In genomic region chr16:74320707-74321106, GRCh38 we compare ENCODE assay signal across 23 cellular contexts.
DNase-seq lines count a peak whose midpoint lies in the region; ATAC-seq lines count a peak whose summit lies in the region.
"Had no signal": no experiment of that assay in that cellular context is flagged by ENCODE, and none has a peak within 500 bp of the region (broad histone marks: within the 10 kb centered on the region; RNA-seq: fewer than 3 reads in every experiment).

No MANE protein-coding gene starts in this region.

- H3K4me1 ChIP-seq in subcutaneous abdominal adipose tissue (ENCODE audit: control insufficient read depth in 5 of 5, insufficient read depth in 5 of 5, low read length in 5 of 5): peaks cover 8 to 19% (median 13%) of the 10 kb centered on the region in 5 donors

- H3K4me3 ChIP-seq in subcutaneous abdominal adipose tissue (ENCODE audit: low read depth in 1 of 5, low read length in 5 of 5): no peak overlapping the region
- H3K4me3 ChIP-seq: GM23338 had no signal

- peak; percentile 40 for DNase-seq in NCI-H1105 treated with DMSO at 0.1 percent for 48 hours (lab: John Stamatoyannopoulos, UW)
- peak; percentile 73 for DNase-seq in cerebellar cortex (ENCODE audit: low spot score)
- DNase-seq in medulla oblongata (ENCODE audit: extremely low spot score): peak; percentile 40
- DNase-seq in epidermal melanocyte (ENCODE audit: insufficient read length, low spot score): no peak
- DNase-seq in activated T-cell treated with anti-CD3 and anti-CD28 coated beads for 4 hours: no peak
- DNase-seq: activated CD4-positive, alpha-beta memory T cell treated with anti-CD3 and anti-CD28 coated beads, Interleukin-2, amount 10 ng/mL, durations not matched to agents 7 days and 5 days; activated CD4-positive, alpha-beta T cell treated with anti-CD3 and anti-CD28 coated beads for 1 hour; Calu3; natural killer cell; NCI-H1930; NCI-H345; NCI-H82; OCI-M1; retina; stimulated activated CD4-positive, alpha-beta T cell treated with anti-CD3 and anti-CD28 coated beads, Interleukin-12 subunit alpha, Interleukin-12 subunit beta, amount 100 ng/mL, for 4 hours; stimulated activated CD4-positive, alpha-beta T cell treated with anti-CD3 and anti-CD28 coated beads, Interleukin-4, amount 100 ng/mL, for 1 hour; T-helper 17 cell had no signal

- peak overlapping the region; percentile 54 for H3K27ac ChIP-seq in subcutaneous abdominal adipose tissue (ENCODE audit: low read depth, low read length)
- H3K27ac ChIP-seq: C4-2B had no signal

- no peaks in the 10 kb centered on the region for H3K9me3 ChIP-seq in subcutaneous abdominal adipose tissue (ENCODE audit: control insufficient read depth in 5 of 5, low read length in 5 of 5)

- H3K36me3 ChIP-seq in subcutaneous abdominal adipose tissue (ENCODE audit: control insufficient read depth in 5 of 5, insufficient read depth in 5 of 5, low read length in 5 of 5): peaks cover 0 to 12% (median 8%) of the 10 kb centered on the region in 5 donors

- no peak for ATAC-seq in HG02970 (IDR thresholded peaks at IDR 0.05; ENCODE audit: low FRiP score, unreplicated experiment)
- ATAC-seq: GM23338; natural killer cell; SK-N-SH treated with all-trans-retinoic acid at 6 μM for 48 hours; stimulated activated effector memory CD8-positive, alpha-beta T cell treated with anti-CD3 and anti-CD28 coated beads, Interleukin-12 subunit alpha, Interleukin-12 subunit beta, amount 100 ng/mL, for 72 hours; T-helper 17 cell had no signal

- peak overlapping the region in 1 of 5 donors; percentile 23 for H3K9ac ChIP-seq in subcutaneous abdominal adipose tissue (ENCODE audit: low read length in 5 of 5)

- no peaks in the 10 kb centered on the region for H3K27me3 ChIP-seq in subcutaneous abdominal adipose tissue (ENCODE audit: control insufficient read depth in 5 of 5, insufficient read depth in 4 of 5, low read length in 5 of 5)

Comparison
In these comparisons a context has a peak if more than half of its experiments do, and no peak if none do; other contexts are left out.
1. DNase-seq: peak in NCI-H1105 treated with DMSO at 0.1 percent for 48 hours (single experiment), cerebellar cortex (single experiment) and medulla oblongata (single experiment); none in epidermal melanocyte (single experiment) and activated T-cell treated with anti-CD3 and anti-CD28 coated beads for 4 hours (single experiment).